In genomic region chr3:14359348-14359747, GRCh38 we compare ENCODE assay signal across 16 cellular contexts.
"Had no signal": no experiment of that assay in that cellular context is flagged by ENCODE, and none has a peak within 500 bp of the region (broad histone marks: within the 10 kb centered on the region; RNA-seq: fewer than 3 reads in every experiment).

No MANE protein-coding gene starts in this region.

- H3K4me2 ChIP-seq: KMS-11 had no signal

- H3K27ac ChIP-seq: KMS-11 had no signal

- ATAC-seq: Panc1 had no signal

- DNase-seq: Kasumi-1, MM.1S, NCI-H1092 treated with DMSO at 0.1 percent for 48 hours, NCI-H1417, NCI-H1436 treated with DMSO at 0.1 percent for 48 hours, NCI-H1694 treated with DMSO at 0.1 percent for 48 hours, NCI-H1930, NCI-H2081, NCI-H2107, NCI-H2227 treated with DMSO at 0.1 percent for 48 hours, NCI-H524, NCI-H526 treated with DMSO at 0.1 percent for 48 hours, NCI-H748 treated with DMSO at 0.1 percent for 48 hours, SHP77 had no signal

- H3K9ac ChIP-seq: KMS-11 had no signal
